In the genomic region with DNA sequence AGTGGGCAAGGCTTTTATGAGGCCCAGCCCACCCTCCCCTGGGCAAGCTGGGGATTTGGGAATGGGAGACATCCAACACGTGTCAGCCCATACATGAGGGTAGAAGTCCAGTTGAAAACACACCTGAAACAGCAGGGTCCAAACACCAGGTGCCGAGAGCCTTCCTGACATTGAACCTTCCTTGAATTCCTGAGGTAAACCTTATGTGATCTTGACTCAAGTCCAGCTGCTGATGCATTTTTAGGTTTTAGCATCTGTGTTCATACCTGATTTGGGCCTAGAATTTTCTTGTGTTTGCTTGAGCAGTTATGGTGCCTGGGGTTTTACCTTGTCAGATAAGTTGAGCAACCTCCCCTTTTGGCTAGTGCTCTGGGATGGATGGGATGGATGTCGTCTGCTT, we compare ENCODE assay signal across 1 cellular context.
TF ChIP-seq lines count a peak whose summit lies in the region.

No MANE protein-coding gene starts in this region.

TF ChIP-seq in H1, 55 proteins besides CTCF, POLR2A, EP300 and RAD21 (continued from another document):
- TF ChIP-seq CREB1 (IDR thresholded peaks at IDR 0.05) (no peak), ZNF274 (IDR thresholded peaks at IDR 0.05; ENCODE audit: borderline replicate concordance, extremely low read depth, low read length) (no peak)
TF ChIP-seq in H1: peak in this region for 0.
